Comparison of ENCODE assay signal across 22 cellular contexts in the genomic region with DNA sequence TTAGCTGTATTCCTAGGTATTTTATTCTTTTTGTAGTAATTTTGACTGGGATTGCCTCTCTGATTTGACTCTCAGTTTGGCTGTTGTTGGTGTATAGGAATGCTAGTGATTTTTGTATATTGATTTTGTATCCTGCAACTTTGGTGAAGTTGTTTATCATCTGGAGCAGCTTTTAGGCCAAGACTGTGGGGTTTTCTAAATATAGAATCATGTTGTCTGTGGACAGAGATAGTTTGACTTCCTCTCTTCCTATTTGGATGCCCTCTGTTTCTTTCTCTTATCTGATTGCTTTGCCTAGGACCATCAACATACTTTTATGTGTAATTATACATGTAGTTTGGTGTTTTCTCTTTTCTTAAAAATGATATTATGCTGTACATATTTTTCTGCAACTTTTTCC.
"Had no signal": no experiment of that assay in that cellular context is flagged by ENCODE, and none has a peak within 500 bp of the region (broad histone marks: within the 10 kb centered on the region; RNA-seq: fewer than 3 reads in every experiment).

No MANE protein-coding gene starts in this region.

- ATAC-seq: activated CD4-positive, alpha-beta T cell treated with anti-CD3 and anti-CD28 coated beads for 36 hours; activated CD8-positive, alpha-beta T cell treated with anti-CD3 and anti-CD28 coated beads for 36 hours; PC-3; T-helper 17 cell had no signal

- H3K27ac ChIP-seq: adrenal gland, WERI-Rb-1 had no signal

- H3K27me3 ChIP-seq: adrenal gland had no signal

- DNase-seq: activated CD4-positive, alpha-beta T cell treated with anti-CD3 and anti-CD28 coated beads for 36 hours; activated CD4-positive, alpha-beta T cell treated with anti-CD3 and anti-CD28 coated beads, Interleukin-2, amount 50 U/mL, for 1 hour; activated CD8-positive, alpha-beta memory T cell treated with anti-CD3 and anti-CD28 coated beads, Interleukin-2, amount 50 U/mL, for 4 hours; activated CD8-positive, alpha-beta T cell treated with anti-CD3 and anti-CD28 coated beads for 36 hours; activated gamma-delta T cell; activated naive CD4-positive, alpha-beta T cell treated with anti-CD3 and anti-CD28 coated beads for 36 hours; activated naive CD8-positive, alpha-beta T cell treated with anti-CD3 and anti-CD28 coated beads, Interleukin-2, amount 10 ng/mL, durations not matched to agents 7 days and 5 days; adrenal gland; anterior cingulate cortex; cerebellar nuclear complex; KG1; NCI-H1048; NCI-H146; NCI-H187 treated with DMSO at 0.1 percent for 48 hours; NCI-H2081 treated with DMSO at 0.1 percent for 48 hours; NCI-H446; NCI-H524; PC-3; SHP77 treated with DMSO at 0.1 percent for 48 hours; T-helper 17 cell; T-helper 9 cell; WERI-Rb-1 had no signal

- H3K4me3 Mint-ChIP-seq: activated CD4-positive, alpha-beta T cell treated with anti-CD3 and anti-CD28 coated beads for 36 hours; activated CD8-positive, alpha-beta T cell treated with anti-CD3 and anti-CD28 coated beads for 36 hours; activated naive CD4-positive, alpha-beta T cell treated with anti-CD3 and anti-CD28 coated beads for 36 hours; activated naive CD8-positive, alpha-beta T cell treated with anti-CD3 and anti-CD28 coated beads, Interleukin-2, amount 10 ng/mL, durations not matched to agents 7 days and 5 days; T-helper 17 cell had no signal

- H3K4me3 ChIP-seq: adrenal gland had no signal

- H3K9me3 ChIP-seq: adrenal gland had no signal

- H3K27me3 Mint-ChIP-seq: activated CD4-positive, alpha-beta T cell treated with anti-CD3 and anti-CD28 coated beads for 36 hours; activated CD8-positive, alpha-beta T cell treated with anti-CD3 and anti-CD28 coated beads for 36 hours; activated naive CD8-positive, alpha-beta T cell treated with anti-CD3 and anti-CD28 coated beads, Interleukin-2, amount 10 ng/mL, durations not matched to agents 7 days and 5 days; T-helper 17 cell had no signal

- H3K27ac Mint-ChIP-seq: activated CD4-positive, alpha-beta T cell treated with anti-CD3 and anti-CD28 coated beads for 36 hours; activated CD8-positive, alpha-beta T cell treated with anti-CD3 and anti-CD28 coated beads for 36 hours; activated naive CD4-positive, alpha-beta T cell treated with anti-CD3 and anti-CD28 coated beads for 36 hours; activated naive CD8-positive, alpha-beta T cell treated with anti-CD3 and anti-CD28 coated beads, Interleukin-2, amount 10 ng/mL, durations not matched to agents 7 days and 5 days; T-helper 17 cell had no signal
